In genomic region chr5:141681295-141681694, GRCh38 we compare ENCODE assay signal across 1 cellular context.
A peak's percentile ranks its signal among the peaks of the same experiment; 100 is the strongest.
TF ChIP-seq lines count a peak whose summit lies in the region.

No MANE protein-coding gene starts in this region.

TF ChIP-seq in H1, 55 proteins besides CTCF, POLR2A, EP300 and RAD21:
- 0 out of 4 replicates have a peak, but pooled peaks of 1 of the 2 experiments have one; percentile 17 for TF ChIP-seq SIN3A (conservative IDR thresholded peaks at IDR 0.05 in 1 of 2, IDR thresholded peaks at IDR 0.05 in 1 of 2; ENCODE audit: low read depth in 1 of 2, low read length in 2 of 2)
- 0 out of 2 replicates have a peak, but pooled peaks have one; percentile 7 for TF ChIP-seq PHF8 (conservative IDR thresholded peaks at IDR 0.05; ENCODE audit: low read depth, low read length)
- TF ChIP-seq GTF2F1 (IDR thresholded peaks at IDR 0.05; ENCODE audit: borderline replicate concordance, low read depth, low read length): no peak
